In the genomic region with DNA sequence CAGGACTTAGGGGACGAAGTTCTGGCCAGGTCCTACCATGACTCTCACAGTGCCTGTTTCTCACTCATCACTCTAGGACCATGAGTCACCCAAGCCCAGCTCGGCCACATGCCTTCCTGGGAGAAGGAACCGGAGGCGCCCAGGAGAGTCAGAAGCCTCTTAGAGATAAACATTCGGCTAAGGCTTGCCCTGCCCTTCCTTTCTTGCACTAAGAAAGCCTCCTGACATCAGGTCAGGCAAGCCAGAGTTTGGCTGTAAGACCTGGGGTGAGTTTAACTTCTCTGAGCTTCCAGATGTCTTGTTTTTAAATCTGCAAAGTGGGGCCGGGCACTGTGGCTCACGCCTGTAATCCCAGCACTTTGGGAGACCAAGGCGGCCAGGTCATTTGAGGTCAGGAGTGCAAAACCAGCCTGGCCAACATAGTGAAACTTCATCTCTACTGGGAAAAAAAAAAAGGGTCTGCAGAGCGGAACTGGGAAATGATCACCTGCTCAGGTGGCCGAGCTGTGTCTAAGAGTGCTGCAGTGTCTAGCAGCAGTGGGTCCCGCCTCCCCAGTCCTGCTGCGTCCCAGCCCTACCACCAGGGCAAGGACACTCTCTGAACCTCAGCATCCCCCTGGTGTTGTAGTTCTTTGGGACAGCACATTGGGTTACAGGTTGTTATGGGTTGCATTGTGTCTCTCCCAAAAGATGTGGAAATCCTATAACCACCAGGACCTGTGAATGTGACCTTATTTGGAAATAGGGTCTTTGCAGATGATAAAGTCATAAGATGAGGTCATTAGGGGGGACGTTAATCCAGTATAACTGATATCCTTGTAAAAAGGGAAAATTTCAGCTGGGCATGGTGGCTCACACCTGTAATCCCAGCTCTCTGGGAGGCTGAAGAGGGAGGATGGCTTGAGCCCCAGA, we compare ENCODE assay signal across 2 cellular contexts.
TF ChIP-seq lines count a peak whose summit lies in the region.

No MANE protein-coding gene starts in this region.

TF ChIP-seq in SK-N-SH, 30 proteins besides CTCF, POLR2A, EP300 and RAD21 (continued from another document):
- TF ChIP-seq, protein P1, sequence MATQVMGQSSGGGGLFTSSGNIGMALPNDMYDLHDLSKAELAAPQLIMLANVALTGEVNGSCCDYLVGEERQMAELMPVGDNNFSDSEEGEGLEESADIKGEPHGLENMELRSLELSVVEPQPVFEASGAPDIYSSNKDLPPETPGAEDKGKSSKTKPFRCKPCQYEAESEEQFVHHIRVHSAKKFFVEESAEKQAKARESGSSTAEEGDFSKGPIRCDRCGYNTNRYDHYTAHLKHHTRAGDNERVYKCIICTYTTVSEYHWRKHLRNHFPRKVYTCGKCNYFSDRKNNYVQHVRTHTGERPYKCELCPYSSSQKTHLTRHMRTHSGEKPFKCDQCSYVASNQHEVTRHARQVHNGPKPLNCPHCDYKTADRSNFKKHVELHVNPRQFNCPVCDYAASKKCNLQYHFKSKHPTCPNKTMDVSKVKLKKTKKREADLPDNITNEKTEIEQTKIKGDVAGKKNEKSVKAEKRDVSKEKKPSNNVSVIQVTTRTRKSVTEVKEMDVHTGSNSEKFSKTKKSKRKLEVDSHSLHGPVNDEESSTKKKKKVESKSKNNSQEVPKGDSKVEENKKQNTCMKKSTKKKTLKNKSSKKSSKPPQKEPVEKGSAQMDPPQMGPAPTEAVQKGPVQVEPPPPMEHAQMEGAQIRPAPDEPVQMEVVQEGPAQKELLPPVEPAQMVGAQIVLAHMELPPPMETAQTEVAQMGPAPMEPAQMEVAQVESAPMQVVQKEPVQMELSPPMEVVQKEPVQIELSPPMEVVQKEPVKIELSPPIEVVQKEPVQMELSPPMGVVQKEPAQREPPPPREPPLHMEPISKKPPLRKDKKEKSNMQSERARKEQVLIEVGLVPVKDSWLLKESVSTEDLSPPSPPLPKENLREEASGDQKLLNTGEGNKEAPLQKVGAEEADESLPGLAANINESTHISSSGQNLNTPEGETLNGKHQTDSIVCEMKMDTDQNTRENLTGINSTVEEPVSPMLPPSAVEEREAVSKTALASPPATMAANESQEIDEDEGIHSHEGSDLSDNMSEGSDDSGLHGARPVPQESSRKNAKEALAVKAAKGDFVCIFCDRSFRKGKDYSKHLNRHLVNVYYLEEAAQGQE (IDR thresholded peaks at IDR 0.05; ENCODE audit: low read depth, low read length) = no peak

TF ChIP-seq in SK-N-SH treated with all-trans-retinoic acid at 6 μM for 48 hours, 23 proteins besides CTCF, POLR2A, EP300 and RAD21 (continued from another document):
- TF ChIP-seq, protein P2, sequence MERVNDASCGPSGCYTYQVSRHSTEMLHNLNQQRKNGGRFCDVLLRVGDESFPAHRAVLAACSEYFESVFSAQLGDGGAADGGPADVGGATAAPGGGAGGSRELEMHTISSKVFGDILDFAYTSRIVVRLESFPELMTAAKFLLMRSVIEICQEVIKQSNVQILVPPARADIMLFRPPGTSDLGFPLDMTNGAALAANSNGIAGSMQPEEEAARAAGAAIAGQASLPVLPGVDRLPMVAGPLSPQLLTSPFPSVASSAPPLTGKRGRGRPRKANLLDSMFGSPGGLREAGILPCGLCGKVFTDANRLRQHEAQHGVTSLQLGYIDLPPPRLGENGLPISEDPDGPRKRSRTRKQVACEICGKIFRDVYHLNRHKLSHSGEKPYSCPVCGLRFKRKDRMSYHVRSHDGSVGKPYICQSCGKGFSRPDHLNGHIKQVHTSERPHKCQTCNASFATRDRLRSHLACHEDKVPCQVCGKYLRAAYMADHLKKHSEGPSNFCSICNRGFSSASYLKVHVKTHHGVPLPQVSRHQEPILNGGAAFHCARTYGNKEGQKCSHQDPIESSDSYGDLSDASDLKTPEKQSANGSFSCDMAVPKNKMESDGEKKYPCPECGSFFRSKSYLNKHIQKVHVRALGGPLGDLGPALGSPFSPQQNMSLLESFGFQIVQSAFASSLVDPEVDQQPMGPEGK (CRISPR knock-in tag; IDR thresholded peaks at IDR 0.05; ENCODE audit: borderline replicate concordance) = no peak
- TF ChIP-seq SNAI2 (CRISPR knock-in tag; IDR thresholded peaks at IDR 0.05) (no peak), BACH2 (CRISPR knock-in tag; IDR thresholded peaks at IDR 0.05; ENCODE audit: borderline replicate concordance) (no peak), ARNTL (CRISPR knock-in tag; IDR thresholded peaks at IDR 0.05; ENCODE audit: borderline replicate concordance, low read depth) (no peak), ZFP30 (CRISPR knock-in tag; IDR thresholded peaks at IDR 0.05) (no peak), GLIS3 (CRISPR knock-in tag; IDR thresholded peaks at IDR 0.05) (no peak), ZNF565 (CRISPR knock-in tag; conservative IDR thresholded peaks at IDR 0.05; ENCODE audit: low read depth) (no peak)
TF ChIP-seq in SK-N-SH treated with all-trans-retinoic acid at 6 μM for 48 hours: peak in this region for 0.
